In the genomic region with DNA sequence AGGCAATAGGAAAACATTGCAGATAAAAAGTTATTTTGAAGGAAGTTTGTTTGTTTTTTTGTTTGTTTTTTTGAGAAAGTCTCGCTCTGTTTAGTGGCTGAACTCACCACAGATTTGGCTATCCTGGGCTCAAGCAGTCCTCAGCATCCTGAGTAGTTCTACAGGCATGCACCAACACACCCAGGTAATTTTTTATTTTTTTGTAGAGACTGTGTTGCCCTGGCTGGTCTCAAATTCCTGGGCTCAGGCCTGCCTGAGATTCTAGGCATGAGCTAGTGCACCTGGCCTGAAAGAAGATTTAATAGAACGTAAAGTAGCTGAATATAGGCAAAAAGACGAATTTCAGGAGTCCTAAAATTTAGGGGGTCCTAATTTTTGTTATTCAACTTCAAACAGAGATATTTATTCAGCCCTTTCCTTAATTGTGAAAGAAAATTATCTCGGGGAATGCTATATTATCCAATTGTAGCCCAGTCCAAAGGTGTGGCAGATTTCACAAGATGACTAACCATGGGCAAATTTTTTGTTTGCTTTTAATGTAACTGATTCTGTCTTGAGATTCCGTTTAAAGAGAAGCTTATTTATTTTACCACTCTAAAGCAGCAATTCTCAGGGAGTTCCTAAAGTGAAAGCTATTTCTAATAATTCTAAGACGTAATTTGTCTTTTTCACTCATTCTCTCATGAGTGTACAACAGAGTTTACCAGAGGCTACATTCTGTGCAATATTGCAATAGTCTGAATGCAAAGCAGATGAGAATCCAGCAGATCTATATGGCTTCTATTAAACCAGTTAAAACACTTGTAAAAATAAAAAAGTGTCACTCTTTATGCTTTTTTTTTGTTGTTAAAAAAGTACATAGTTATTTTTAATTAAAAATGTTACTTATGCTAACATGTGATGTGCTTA, we compare ENCODE assay signal across 11 cellular contexts. TPM values are rescaled to one million over a fixed set of nuclear protein-coding genes. Genes with fewer than 3 reads are reported as not detected.
DNase-seq lines count a peak whose midpoint lies in the region; ATAC-seq and TF ChIP-seq lines count a peak whose summit lies in the region.
"Had no signal": no experiment of that assay in that cellular context is flagged by ENCODE, and none has a peak within 500 bp of the region (broad histone marks: within the 10 kb centered on the region; RNA-seq: fewer than 3 reads in every experiment).

No MANE protein-coding gene starts in this region.

- H3K36me3 Mint-ChIP-seq in chondrocyte (ENCODE audit: low read depth) = no peaks in the 10 kb centered on the region

- no peaks in the 10 kb centered on the region for H3K27me3 ChIP-seq in spleen (replicated peaks in 1 of 7)
- H3K27me3 ChIP-seq in H7 (ENCODE audit: control insufficient read depth, insufficient read depth, low read length) = no peaks in the 10 kb centered on the region

- TF ChIP-seq CTCF in chondrocyte (IDR thresholded peaks at IDR 0.05) (no peak), spleen (IDR thresholded peaks at IDR 0.05 in 8 of 11, conservative IDR thresholded peaks at IDR 0.05 in 3 of 11) (no peak)

- 69 to 92% (median 77%) methylated on average over 6 of the region's 6 CpGs for WGBS in spleen, 5 donors

- H3K4me1 Mint-ChIP-seq in chondrocyte (ENCODE audit: low read depth) = peaks cover 36% of the 10 kb centered on the region

- DNase-seq in HT-29 (ENCODE audit: low spot score) (peak; percentile 43), chondrocyte (ENCODE audit: low spot score) (no peak), left colon (no peak), spleen (no peak), H7 (no peak), ecto neural progenitor cell (ENCODE audit: low spot score) (no peak), GF-D8 (lab: John Stamatoyannopoulos, UW) (no peak), DMS153 (lab: John Stamatoyannopoulos, UW) (no peak)
- DNase-seq: NCI-H1694 treated with DMSO at 0.1 percent for 48 hours had no signal

- H3K4me3 Mint-ChIP-seq in chondrocyte (ENCODE audit: unreplicated experiment) = peak overlapping the region; percentile 47

- peaks cover 0 to 46% (median 4%) of the 10 kb centered on the region in 6 donors for H3K4me1 ChIP-seq in spleen

- H3K9me3 ChIP-seq in spleen = no peaks in the 10 kb centered on the region

- TF ChIP-seq POLR2A in spleen (IDR thresholded peaks at IDR 0.05) = no peak

- no peaks in the 10 kb centered on the region for H3K9me3 Mint-ChIP-seq in chondrocyte (ENCODE audit: low read depth)
- H3K9me3 Mint-ChIP-seq: T-helper 2 cell treated with Interferon-gamma antibody and Interleukin-4, amounts not matched to agents 5 μg/mL and 100 μg/mL, for 36 hours had no signal

- H3K27ac Mint-ChIP-seq in chondrocyte (ENCODE audit: unreplicated experiment) = peak overlapping the region; percentile 72
- H3K27ac Mint-ChIP-seq: T-helper 2 cell treated with Interferon-gamma antibody and Interleukin-4, amounts not matched to agents 5 μg/mL and 100 μg/mL, for 36 hours had no signal

- no peaks in the 10 kb centered on the region for H3K27me3 Mint-ChIP-seq in chondrocyte (ENCODE audit: low read depth)

- H3K27ac ChIP-seq in spleen = peak overlapping the region in 5 of 8 donors; percentile 64 to 90 (median 70)

- intact Hi-C loops in left colon (cut with DNase I, micrococcal nuclease) (no loop called here), spleen (cut with DNase I; ENCODE audit: low total_unique reads) (no loop called here)

- no peaks in the 10 kb centered on the region for H3K36me3 ChIP-seq in spleen
- H3K36me3 ChIP-seq in H7 (replicated peaks; ENCODE audit: control insufficient read depth, insufficient read depth, low read length) = no peaks in the 10 kb centered on the region

- peak overlapping the region in 5 of 8 donors; percentile 20 to 63 (median 27) for H3K4me3 ChIP-seq in spleen
- H3K4me3 ChIP-seq in H7 (ENCODE audit: insufficient read depth, low read depth, low read length) = no peak overlapping the region

- ATAC-seq in left colon = peak; percentile 47

RNA-seq across cellular contexts. Expression of a gene that starts 0.9 kb away (rescaled TPM):
- total RNA-seq in HT-29 (2014; rRNA removed; shearing (Covaris generic)) = 1.8 TPM in 2 replicates
- 0.80 to 0.97 TPM (median 0.85 TPM) in 3 replicates for total RNA-seq in chondrocyte
- total RNA-seq in left colon = 100 to 1,000 TPM in 1 of 2 donors, 10 to 100 TPM in 1; 74.7 to 154 TPM
- 10 to 100 TPM; 38.5 to 83.5 (median 63.8) TPM for total RNA-seq in spleen
- 10 to 100 TPM; 44.9 to 77.5 (median 47.8) TPM for polyA plus RNA-seq in spleen
- total RNA-seq in H7 (2014; rRNA removed; shearing (Covaris generic)) = not detected in 2 replicates

RNA-seq across cellular contexts. Expression of a gene that starts 4.2 kb away (rescaled TPM):
- total RNA-seq in HT-29 (2014; rRNA removed; shearing (Covaris generic)) = not detected in 2 replicates
- total RNA-seq in chondrocyte = 0.75 TPM in 1 of 3 replicates, not detected in the others
- under 1 TPM; 0.31 to 0.39 TPM for total RNA-seq in left colon
- 1 to 10 TPM in 2 of 7 donors, not detected in 5; 1.2 to 2.9 TPM for total RNA-seq in spleen
- under 1 TPM; 0.16 to 0.57 (median 0.18) TPM for polyA plus RNA-seq in spleen
- 0.21 TPM in 1 of 2 replicates, not detected in the other for total RNA-seq in H7 (2014; rRNA removed; shearing (Covaris generic))
- polyA plus RNA-seq: adipose tissue had no signal

RNA-seq across cellular contexts. Expression of a gene that starts 12.3 kb away (rescaled TPM):
- total RNA-seq in HT-29 (2014; rRNA removed; shearing (Covaris generic)) = 0.84 and 3.8 TPM in 2 replicates
- total RNA-seq in chondrocyte (1.2 to 1.9 TPM (median 1.7 TPM) in 3 replicates), left colon (1 to 10 TPM; 3.4 to 4.3 TPM), spleen (1 to 10 TPM; 3.3 to 7.8 (median 3.8) TPM)
- polyA plus RNA-seq in spleen = 1 to 10 TPM; 1.6 to 4.8 (median 2.6) TPM
- total RNA-seq in H7 (2014; rRNA removed; shearing (Covaris generic)) = 0.48 and 1.5 TPM in 2 replicates

Comparison
In these comparisons a context has a peak if more than half of its experiments do, and no peak if none do; other contexts are left out.
1. RNA of a gene that starts 0.9 kb away (total RNA-seq): 74.7 to 154 TPM in left colon and 38.5 to 83.5 TPM in spleen; 1.8 TPM in HT-29, 0.80 to 0.97 TPM in chondrocyte and not detected in H7; every median in the first group is over 10 times any median in the second.